11 cellular contexts compared by ENCODE assay signal in genomic region chr3:170040283-170040907, GRCh38. TPM values are rescaled to one million over a fixed set of nuclear protein-coding genes. Genes with fewer than 3 reads are reported as not detected.
DNase-seq lines count a peak whose midpoint lies in the region; TF ChIP-seq lines count a peak whose summit lies in the region.
"Had no signal": no experiment of that assay in that cellular context is flagged by ENCODE, and none has a peak within 500 bp of the region (broad histone marks: within the 10 kb centered on the region; RNA-seq: fewer than 3 reads in every experiment).

No MANE protein-coding gene starts in this region.

- H3K36me3 ChIP-seq in GM06990 (ENCODE audit: control insufficient read depth, insufficient read depth, low read length) (no peaks in the 10 kb centered on the region), HUES6 (ENCODE audit: control insufficient read depth, insufficient read depth, low read length) (no peaks in the 10 kb centered on the region), colonic mucosa (no peaks in the 10 kb centered on the region), neutrophil (peaks cover 7% of the 10 kb centered on the region)

- H3K27ac ChIP-seq in HUES6 (ENCODE audit: low read depth, low read length), result no peak overlapping the region
- H3K27ac ChIP-seq in colonic mucosa, result peak overlapping the region; percentile 89
- peak overlapping the region; percentile 95 for H3K27ac ChIP-seq in neutrophil
- H3K27ac ChIP-seq: C4-2B had no signal

- H3K4me3 ChIP-seq in GM06990 (replicated peaks; ENCODE audit: low read depth, low read length), result peak overlapping the region; percentile 84
- H3K4me3 ChIP-seq in HUES6 (ENCODE audit: low read depth, low read length), result peak overlapping the region; percentile 22; the same call in 1 of the 2 replicates
- peak overlapping the region; percentile 80 for H3K4me3 ChIP-seq in colonic mucosa
- H3K4me3 ChIP-seq in neutrophil (ENCODE audit: low read depth in 1 of 2, low read length in 1 of 2), result peak overlapping the region in 1 of 2 experiments; percentile 97

- H3K27me3 ChIP-seq in GM06990 (replicated peaks; ENCODE audit: control insufficient read depth, insufficient read depth, low read length) (no peaks in the 10 kb centered on the region), HUES6 (ENCODE audit: control insufficient read depth, insufficient read depth, low read length) (peaks cover 41% of the 10 kb centered on the region), colonic mucosa (no peaks in the 10 kb centered on the region), neutrophil (no peaks in the 10 kb centered on the region)

- intact Hi-C loops in colonic mucosa (cut with DNase I), result loop anchor here (5.0 kb wide), 1 partner anchor 37 kb away; no protein-coding TSS in a partner anchor

- H3K9ac ChIP-seq in HUES6 (ENCODE audit: low read length), result no peak overlapping the region
- H3K9ac ChIP-seq in colonic mucosa (ENCODE audit: low read depth in 2 of 2, low read length in 2 of 2), result peak overlapping the region in 1 of 2 donors; percentile 76

- no peaks in the 10 kb centered on the region for H3K9me3 ChIP-seq in HUES6 (ENCODE audit: control insufficient read depth, insufficient read depth, low read depth, low read length)
- H3K9me3 ChIP-seq in colonic mucosa, result no peaks in the 10 kb centered on the region
- H3K9me3 ChIP-seq in neutrophil, result no peaks in the 10 kb centered on the region

- DNase-seq in GM06990 (ENCODE audit: extremely low read depth, insufficient read length) (no peak), colonic mucosa (peak; percentile 31), pons (ENCODE audit: low spot score) (no peak)
- DNase-seq in stimulated activated CD4-positive, alpha-beta T cell treated with anti-CD3 and anti-CD28 coated beads, Interleukin-4, amount 100 ng/mL, for 24 hours, result no peak
- DNase-seq in stimulated activated naive CD4-positive, alpha-beta T cell (lab: John Stamatoyannopoulos, UW), result no peak
- no peak for DNase-seq in stimulated activated naive CD4-positive, alpha-beta T cell treated with Interleukin-2 at 50 U/mL for 16 hours (lab: John Stamatoyannopoulos, UW)
- DNase-seq: GF-D8, midbrain had no signal

- TF ChIP-seq CTCF in GM06990 (IDR thresholded peaks at IDR 0.05; ENCODE audit: insufficient read depth, low read length, poor library complexity, severe bottlenecking), result no peak
- TF ChIP-seq CTCF in colonic mucosa (IDR thresholded peaks at IDR 0.05), result no peak
- no peak for TF ChIP-seq CTCF in neutrophil (IDR thresholded peaks at IDR 0.05)

- peaks cover 13% of the 10 kb centered on the region; the same call in 1 of the 2 replicates for H3K4me1 ChIP-seq in HUES6 (ENCODE audit: control insufficient read depth, insufficient read depth, low read length)
- H3K4me1 ChIP-seq in colonic mucosa, result no peaks in the 10 kb centered on the region
- peaks cover 58 to 61% of the 10 kb centered on the region in 2 experiments for H3K4me1 ChIP-seq in neutrophil (ENCODE audit: control insufficient read depth in 1 of 2, insufficient read depth in 1 of 2, low read depth in 1 of 2, low read length in 1 of 2)

RNA-seq across cellular contexts. Expression of gene GPR160, which starts 2.6 kb away (rescaled TPM):
- total RNA-seq in colonic mucosa, result 10 to 100 TPM; 56.4 to 78.4 TPM
